In genomic region chr5:72394688-72395087, GRCh38 we compare ENCODE assay signal across 10 cellular contexts.
DNase-seq lines count a peak whose midpoint lies in the region; ATAC-seq, FAIRE-seq and TF ChIP-seq lines count a peak whose summit lies in the region.
"Had no signal": no experiment of that assay in that cellular context is flagged by ENCODE, and none has a peak within 500 bp of the region (broad histone marks: within the 10 kb centered on the region; RNA-seq: fewer than 3 reads in every experiment).

No MANE protein-coding gene starts in this region.

- no peaks in the 10 kb centered on the region for H3K36me3 Mint-ChIP-seq in CD4-positive, alpha-beta T cell (ENCODE audit: low read depth)
- H3K36me3 Mint-ChIP-seq in T-cell: no peaks in the 10 kb centered on the region

- peak; percentile 45 for FAIRE-seq in GM12891 (lab: Jason Lieb, UNC)
- FAIRE-seq: colon had no signal

- DNase-seq in A673 (ENCODE audit: low spot score) (peak; percentile 14), GM12891 (ENCODE audit: insufficient read length, low spot score) (no peak), NCI-H69 (lab: John Stamatoyannopoulos, UW) (peak; percentile 23), foreskin fibroblast (peak in 1 of 2 donors; percentile 66), T-cell (no peak)
- no peak for DNase-seq in CD4-positive, alpha-beta T cell
- DNase-seq: activated CD4-positive, CD25-positive, alpha-beta regulatory T cell had no signal

- CTCF ChIA-PET in A673 (lab: Charles Lee): no interaction called here
- CTCF ChIA-PET in CD4-positive, alpha-beta T cell (lab: Charles Lee): no interaction called here
- CTCF ChIA-PET in T-cell (lab: Charles Lee): no interaction called here

- H3K27me3 ChIP-seq in A673 (replicated peaks; ENCODE audit: insufficient read depth, low read depth, low read length, poor library complexity): peaks cover 14% of the 10 kb centered on the region
- H3K27me3 ChIP-seq in CD4-positive, alpha-beta T cell (ENCODE audit: control insufficient read depth, insufficient read depth, low read length): peaks cover 5% of the 10 kb centered on the region

- H3K4me1 ChIP-seq in A673 (ENCODE audit: insufficient read depth, low read length, poor library complexity, severe bottlenecking): peaks cover 3% of the 10 kb centered on the region

- no peak overlapping the region for H3K4me3 ChIP-seq in A673 (ENCODE audit: low read depth, low read length, poor library complexity, severe bottlenecking)
- no peak overlapping the region for H3K4me3 ChIP-seq in foreskin fibroblast (ENCODE audit: low read depth in 1 of 2, low read length in 2 of 2)

- no peak overlapping the region for H3K27ac ChIP-seq in A673 (ENCODE audit: low read depth, low read length, poor library complexity, severe bottlenecking)
- no peak overlapping the region for H3K27ac ChIP-seq in CD4-positive, alpha-beta T cell (ENCODE audit: low read depth, low read length)

- no TSS peak for BruUV-seq in A673 (replicated peaks; lab: Mats Ljungman, UMichigan)

- H3K27me3 Mint-ChIP-seq in CD4-positive, alpha-beta T cell: peaks cover 42% of the 10 kb centered on the region
- peaks cover 13 to 28% of the 10 kb centered on the region in 2 donors for H3K27me3 Mint-ChIP-seq in T-cell

- TF ChIP-seq CTCF in A673 (conservative IDR thresholded peaks at IDR 0.05; ENCODE audit: low read depth, low read length): peak; percentile 43; the same call in 1 of the 2 replicates
- peak; percentile 53 for TF ChIP-seq CTCF in foreskin fibroblast (IDR thresholded peaks at IDR 0.05; ENCODE audit: low read depth, low read length)
- TF ChIP-seq CTCF in CD4-positive, alpha-beta T cell (IDR thresholded peaks at IDR 0.05): no peak

- TF ChIP-seq POLR2A in GM12891 (IDR thresholded peaks at IDR 0.05; ENCODE audit: low read depth, low read length): no peak

- H3K9me3 ChIP-seq in A673 (ENCODE audit: low read depth, low read length, poor library complexity, severe bottlenecking): no peaks in the 10 kb centered on the region
- no peaks in the 10 kb centered on the region for H3K9me3 ChIP-seq in CD4-positive, alpha-beta T cell (ENCODE audit: control insufficient read depth, low read length)

- no peak overlapping the region for H3K27ac Mint-ChIP-seq in CD4-positive, alpha-beta T cell
- H3K27ac Mint-ChIP-seq in T-cell: no peak overlapping the region

- H3K4me1 Mint-ChIP-seq in CD4-positive, alpha-beta T cell (ENCODE audit: low read depth): no peaks in the 10 kb centered on the region
- no peaks in the 10 kb centered on the region for H3K4me1 Mint-ChIP-seq in T-cell

- H3K9me3 Mint-ChIP-seq in CD4-positive, alpha-beta T cell: no peaks in the 10 kb centered on the region
- H3K9me3 Mint-ChIP-seq in T-cell: no peaks in the 10 kb centered on the region

- no peaks in the 10 kb centered on the region for H3K36me3 ChIP-seq in A673 (ENCODE audit: insufficient read depth, low read length, poor library complexity, severe bottlenecking)

- POLR2A ChIA-PET in A673 (lab: Charles Lee; ENCODE audit: low non-redundant PET) (no interaction called here), T-cell (lab: Charles Lee) (no interaction called here)
- POLR2A ChIA-PET in CD4-positive, alpha-beta T cell (lab: Charles Lee): no interaction called here

- no peak overlapping the region for H3K4me3 Mint-ChIP-seq in CD4-positive, alpha-beta T cell
- no peak overlapping the region for H3K4me3 Mint-ChIP-seq in T-cell

- ATAC-seq in GM18517 (IDR thresholded peaks at IDR 0.05; ENCODE audit: unreplicated experiment) (no peak), T-cell (replicated peaks in 1 of 4) (no peak), GM21825 (IDR thresholded peaks at IDR 0.05; ENCODE audit: unreplicated experiment) (no peak)
- no peak for ATAC-seq in CD4-positive, alpha-beta T cell (ENCODE audit: poor library complexity)

- intact Hi-C loops in A673 (cut with micrococcal nuclease; ENCODE audit: unreplicated experiment): loop anchor here (10.0 kb wide), 1 partner anchor 130 kb away; no protein-coding TSS in a partner anchor
- intact Hi-C loops in CD4-positive, alpha-beta T cell (cut with DNase I, micrococcal nuclease): no loop called here

TF ChIP-seq in GM12891, 5 proteins besides CTCF, POLR2A, EP300 and RAD21:
- TF ChIP-seq POU2F2 (IDR thresholded peaks at IDR 0.05; ENCODE audit: low read depth, low read length) (no peak), TAF1 (IDR thresholded peaks at IDR 0.05; ENCODE audit: low read depth, low read length) (no peak), POLR2AphosphoS5 (IDR thresholded peaks at IDR 0.05; ENCODE audit: low read depth, low read length) (no peak), SPI1 (IDR thresholded peaks at IDR 0.05; ENCODE audit: low read depth, low read length) (no peak), PAX5 (IDR thresholded peaks at IDR 0.05; ENCODE audit: insufficient read depth, low read length, severe bottlenecking) (no peak)

Comparison
In these comparisons a context has a peak if more than half of its experiments do, and no peak if none do; other contexts are left out.
1. DNase-seq: peak in A673 (single experiment) and NCI-H69 (single experiment); none in GM12891 (single experiment), CD4-positive, alpha-beta T cell (0 of 10) and T-cell (0 of 34).